ENCODE assay signal across 8 cellular contexts in the genomic region with DNA sequence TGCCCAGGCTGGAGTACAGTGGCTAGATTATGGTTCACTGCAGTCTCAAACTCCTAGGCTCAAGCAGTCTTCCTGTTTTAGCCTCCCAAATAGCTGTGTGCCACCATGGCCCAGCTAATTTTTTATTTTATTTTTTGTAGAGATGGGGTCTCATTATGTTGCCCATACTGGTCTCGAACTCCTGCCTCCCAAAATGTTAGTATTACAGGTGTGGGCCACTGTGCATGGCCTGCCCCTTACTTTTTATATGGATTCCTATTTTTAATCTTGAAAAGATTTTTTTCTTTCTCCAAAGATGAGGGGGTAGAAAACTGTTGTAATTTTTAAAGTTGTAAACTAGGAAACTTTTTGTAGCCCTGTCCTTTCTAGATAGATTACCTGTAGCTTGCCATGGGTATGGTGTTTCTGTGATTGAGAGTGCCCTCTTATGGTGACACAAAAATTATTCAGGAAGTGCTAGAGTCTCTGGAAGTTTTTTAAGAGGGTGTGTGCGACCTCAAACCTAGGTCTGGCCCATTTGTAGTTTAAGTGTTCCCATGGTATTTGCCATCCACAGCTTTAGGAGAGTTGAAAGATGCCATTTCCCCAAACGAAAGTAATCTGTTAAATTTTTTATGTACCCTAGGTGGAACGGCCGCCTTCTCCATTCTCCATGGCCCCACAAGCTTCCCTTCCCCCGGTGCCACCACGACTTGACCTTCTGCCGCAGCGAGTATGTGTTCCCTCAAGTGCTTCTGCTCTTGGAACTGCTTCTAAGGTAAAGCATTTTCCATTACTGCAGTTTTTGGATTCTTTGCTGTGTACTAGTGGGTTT. TPM values are rescaled to one million over a fixed set of nuclear protein-coding genes. Genes with fewer than 3 reads are reported as not detected.
DNase-seq lines count a peak whose midpoint lies in the region; ATAC-seq lines count a peak whose summit lies in the region.

No MANE protein-coding gene starts in this region.

- H3K36me3 ChIP-seq in thymus (ENCODE audit: control insufficient read depth, insufficient read depth), result peaks cover 28% of the 10 kb centered on the region

- H3K4me3 ChIP-seq in right cardiac atrium (ENCODE audit: low read length) (no peak overlapping the region), thymus (ENCODE audit: low read length) (no peak overlapping the region)

- H3K27me3 ChIP-seq in right cardiac atrium (ENCODE audit: control insufficient read depth, insufficient read depth) (no peaks in the 10 kb centered on the region), thymus (ENCODE audit: control insufficient read depth, insufficient read depth) (no peaks in the 10 kb centered on the region)

- no peaks in the 10 kb centered on the region for H3K27me3 Mint-ChIP-seq in activated CD8-positive, alpha-beta T cell treated with anti-CD3 and anti-CD28 coated beads, Interleukin-2, amount 10 ng/mL, durations not matched to agents 7 days and 5 days (ENCODE audit: low read depth)

- peak; percentile 88 for ATAC-seq in activated CD8-positive, alpha-beta T cell treated with anti-CD3 and anti-CD28 coated beads, Interleukin-2, amount 10 ng/mL, durations not matched to agents 7 days and 5 days
- ATAC-seq in right cardiac atrium (peak; percentile 71 to 75), HG02678 (IDR thresholded peaks at IDR 0.05; ENCODE audit: unreplicated experiment) (no peak), GM18868 (IDR thresholded peaks at IDR 0.05; ENCODE audit: unreplicated experiment) (no peak)

- no peaks in the 10 kb centered on the region for H3K9me3 Mint-ChIP-seq in activated CD8-positive, alpha-beta T cell treated with anti-CD3 and anti-CD28 coated beads, Interleukin-2, amount 10 ng/mL, durations not matched to agents 7 days and 5 days (ENCODE audit: insufficient read depth)

- H3K4me3 Mint-ChIP-seq in activated CD8-positive, alpha-beta T cell treated with anti-CD3 and anti-CD28 coated beads, Interleukin-2, amount 10 ng/mL, durations not matched to agents 7 days and 5 days, result no peak overlapping the region

- H3K27ac Mint-ChIP-seq in activated CD8-positive, alpha-beta T cell treated with anti-CD3 and anti-CD28 coated beads, Interleukin-2, amount 10 ng/mL, durations not matched to agents 7 days and 5 days, result no peak overlapping the region

- POLR2A ChIA-PET in activated CD8-positive, alpha-beta T cell treated with anti-CD3 and anti-CD28 coated beads, Interleukin-2, amount 10 ng/mL, durations not matched to agents 7 days and 5 days (lab: Charles Lee), result interaction anchor here (0.5 to 1.3 kb wide), 4 partner anchors 18 to 287 kb away, joined by 3 to 4 read pairs (median 4); partner anchors contain the start of gene CENATAC

- H3K4me1 ChIP-seq in right cardiac atrium (ENCODE audit: control insufficient read depth, insufficient read depth, low read length), result no peaks in the 10 kb centered on the region
- H3K4me1 ChIP-seq in thymus (ENCODE audit: control insufficient read depth, insufficient read depth, low read length), result no peaks in the 10 kb centered on the region

- H3K4me1 Mint-ChIP-seq in activated CD8-positive, alpha-beta T cell treated with anti-CD3 and anti-CD28 coated beads, Interleukin-2, amount 10 ng/mL, durations not matched to agents 7 days and 5 days (ENCODE audit: low read depth), result peaks cover 31% of the 10 kb centered on the region

- peak; percentile 32 for DNase-seq in A172 (ENCODE audit: low spot score)
- DNase-seq in DMS53 (lab: John Stamatoyannopoulos, UW), result peak; percentile 49
- DNase-seq in M059J (ENCODE audit: low read depth), result peak; percentile 61
- DNase-seq in activated CD8-positive, alpha-beta T cell treated with anti-CD3 and anti-CD28 coated beads, Interleukin-2, amount 10 ng/mL, durations not matched to agents 7 days and 5 days, result peak; percentile 29
- no peak for DNase-seq in right cardiac atrium

- intact Hi-C loops in right cardiac atrium (cut with DNase I), result loop anchor here in 1 of 4 donors (10.0 kb wide), 1 partner anchor 80 kb away; the partner anchor contains the start of gene CBL

- peaks cover 56% of the 10 kb centered on the region for H3K36me3 Mint-ChIP-seq in activated CD8-positive, alpha-beta T cell treated with anti-CD3 and anti-CD28 coated beads, Interleukin-2, amount 10 ng/mL, durations not matched to agents 7 days and 5 days (ENCODE audit: low read depth)

- H3K27ac ChIP-seq in right cardiac atrium (ENCODE audit: low read length) (no peak overlapping the region), thymus (ENCODE audit: low read depth) (peak overlapping the region; percentile 31)

- CTCF ChIA-PET in activated CD8-positive, alpha-beta T cell treated with anti-CD3 and anti-CD28 coated beads, Interleukin-2, amount 10 ng/mL, durations not matched to agents 7 days and 5 days (lab: Charles Lee), result interaction anchor here (0.6 to 4.5 kb wide), 28 partner anchors 9 to 583 kb away, joined by 3 to 66 read pairs (median 4); partner anchors contain the start of genes CBL, NLRX1 and VPS11

- H3K9me3 ChIP-seq in right cardiac atrium (ENCODE audit: control insufficient read depth, low read length) (no peaks in the 10 kb centered on the region), thymus (ENCODE audit: control insufficient read depth) (no peaks in the 10 kb centered on the region)

- WGBS in right cardiac atrium, result 68% methylated on average over 9 of the region's 9 CpGs
- 80% methylated on average over 9 of the region's 9 CpGs for WGBS in thymus

RNA-seq across cellular contexts. Expression of gene MCAM, which starts 32.4 kb away (rescaled TPM):
- total RNA-seq in A172 (2014; rRNA removed; shearing (Covaris generic)), result 25.4 and 42.9 TPM in 2 replicates
- 353 and 496 TPM in 2 replicates for total RNA-seq in M059J (2014; rRNA removed; shearing (Covaris generic))
- 1 to 10 TPM; 2.9 to 4.4 TPM for total RNA-seq in activated CD8-positive, alpha-beta T cell treated with anti-CD3 and anti-CD28 coated beads, Interleukin-2, amount 10 ng/mL, durations not matched to agents 7 days and 5 days
- 100 to 1,000 TPM in 2 of 4 donors, 10 to 100 TPM in 2; 95.1 to 127 (median 104) TPM for total RNA-seq in right cardiac atrium
- polyA plus RNA-seq in right cardiac atrium (97.2 TPM), thymus (54.4 TPM)

RNA-seq across cellular contexts. Expression of gene RNF26, which starts 49.8 kb away (rescaled TPM):
- total RNA-seq in A172 (2014; rRNA removed; shearing (Covaris generic)), result 3.9 and 5.0 TPM in 2 replicates
- total RNA-seq in M059J (2014; rRNA removed; shearing (Covaris generic)), result 9.5 and 16.1 TPM in 2 replicates
- 10 to 100 TPM; 40.5 to 41.8 TPM for total RNA-seq in activated CD8-positive, alpha-beta T cell treated with anti-CD3 and anti-CD28 coated beads, Interleukin-2, amount 10 ng/mL, durations not matched to agents 7 days and 5 days
- total RNA-seq in right cardiac atrium, result 10 to 100 TPM; 12.7 to 19.6 (median 15.2) TPM
- polyA plus RNA-seq in right cardiac atrium (9.7 TPM), thymus (9.0 TPM)

RNA-seq across cellular contexts. Expression of gene C1QTNF5, which starts 56.1 kb away (rescaled TPM):
- total RNA-seq in A172 (2014; rRNA removed; shearing (Covaris generic)), result not detected in 2 replicates
- total RNA-seq in M059J (2014; rRNA removed; shearing (Covaris generic)), result 5.9 and 7.7 TPM in 2 replicates
- not detected for total RNA-seq in activated CD8-positive, alpha-beta T cell treated with anti-CD3 and anti-CD28 coated beads, Interleukin-2, amount 10 ng/mL, durations not matched to agents 7 days and 5 days
- total RNA-seq in right cardiac atrium, result 10 to 100 TPM; 21.4 to 31.0 (median 24.1) TPM
- polyA plus RNA-seq in right cardiac atrium (27.1 TPM), thymus (8.6 TPM)

Comparison
In these comparisons a context has a peak if more than half of its experiments do, and no peak if none do; other contexts are left out.
1. DNase-seq: peak in A172 (single experiment), DMS53 (single experiment), M059J (single experiment) and activated CD8-positive, alpha-beta T cell treated with anti-CD3 and anti-CD28 coated beads, Interleukin-2, amount 10 ng/mL, durations not matched to agents 7 days and 5 days (single experiment); none in right cardiac atrium (0 of 3).
2. ATAC-seq: peak in activated CD8-positive, alpha-beta T cell treated with anti-CD3 and anti-CD28 coated beads, Interleukin-2, amount 10 ng/mL, durations not matched to agents 7 days and 5 days (single experiment) and right cardiac atrium (2 of 2); none in HG02678 (single experiment) and GM18868 (single experiment).